ENCODE assay signal across 26 cellular contexts in genomic region chr4:154586296-154587033, GRCh38. TPM values are rescaled to one million over a fixed set of nuclear protein-coding genes. Genes with fewer than 3 reads are reported as not detected.
DNase-seq lines count a peak whose midpoint lies in the region; ATAC-seq and TF ChIP-seq lines count a peak whose summit lies in the region.
"Had no signal": no experiment of that assay in that cellular context is flagged by ENCODE, and none has a peak within 500 bp of the region (broad histone marks: within the 10 kb centered on the region; RNA-seq: fewer than 3 reads in every experiment).

No MANE protein-coding gene starts in this region.

- no peak overlapping the region for H3K4me3 ChIP-seq in SK-N-SH (ENCODE audit: low read depth in 2 of 2, low read length in 1 of 2)
- H3K4me3 ChIP-seq in WI38 (ENCODE audit: low read depth, low read length) = peak overlapping the region; percentile 13; the same call in 1 of the 2 replicates
- peak overlapping the region; percentile 43 to 67 (median 67) for H3K4me3 ChIP-seq in right lobe of liver
- H3K4me3 ChIP-seq: BLaER1, MG63, SJSA1 had no signal

- H3K4me3 Mint-ChIP-seq in HFFc6 (peak overlapping the region; percentile 39; the same call in 1 of the 2 replicates), Calu3 (ENCODE audit: low read depth, unreplicated experiment) (no peak overlapping the region)

- H3K36me3 ChIP-seq in SK-N-SH (replicated peaks in 1 of 2; ENCODE audit: control insufficient read depth in 1 of 2, insufficient read depth in 2 of 2, low read length in 1 of 2) (no peaks in the 10 kb centered on the region), right lobe of liver (peaks cover 0 to 56% (median 28%) of the 10 kb centered on the region in 4 donors)
- H3K36me3 ChIP-seq: BLaER1, MG63, SJSA1 had no signal

- H3K36me3 Mint-ChIP-seq in HFFc6 (ENCODE audit: low read depth) (no peaks in the 10 kb centered on the region), Calu3 (ENCODE audit: insufficient read depth, unreplicated experiment) (no peaks in the 10 kb centered on the region)
- H3K36me3 Mint-ChIP-seq: CD4-positive, CD25-positive, alpha-beta regulatory T cell had no signal

- H3F3A ChIP-seq in SK-N-SH (replicated peaks; ENCODE audit: insufficient read depth) = no peaks in the 10 kb centered on the region

- intact Hi-C loops in right lobe of liver (cut with DNase I) (no loop called here), Calu3 (cut with micrococcal nuclease; ENCODE audit: unreplicated experiment) (no loop called here)

- WGBS in SK-N-SH (ENCODE audit: low lambda C conversion rate) = 24% methylated on average over 13 of the region's 13 CpGs
- WGBS in right lobe of liver (ENCODE audit: insufficient coverage, low coverage, low lambda C conversion rate, missing lambda C conversion rate) = 36% methylated on average over 7 of the region's 13 CpGs

- no peak for TF ChIP-seq RAD21 in SK-N-SH (IDR thresholded peaks at IDR 0.05; ENCODE audit: low read length)

- no peaks in the 10 kb centered on the region; the same call in 1 of the 2 replicates for H3K27me3 Mint-ChIP-seq in HFFc6 (ENCODE audit: insufficient read depth)
- no peaks in the 10 kb centered on the region for H3K27me3 Mint-ChIP-seq in Calu3 (ENCODE audit: unreplicated experiment)

- H3K9me3 ChIP-seq in SK-N-SH (no peaks in the 10 kb centered on the region), right lobe of liver (no peaks in the 10 kb centered on the region)
- H3K9me3 ChIP-seq: BLaER1, MG63, SJSA1 had no signal

- no peak overlapping the region for H3K27ac ChIP-seq in SK-N-SH (ENCODE audit: low read depth in 2 of 2, low read length in 1 of 2)
- H3K27ac ChIP-seq in right lobe of liver = peak overlapping the region in 2 of 3 donors; percentile 88 to 90
- H3K27ac ChIP-seq: BLaER1, SJSA1 had no signal

- H3K79me2 ChIP-seq in SK-N-SH (ENCODE audit: insufficient read depth) = no peaks in the 10 kb centered on the region

- H3K4me1 Mint-ChIP-seq in HFFc6 (ENCODE audit: low read depth) = no peaks in the 10 kb centered on the region
- H3K4me1 Mint-ChIP-seq in Calu3 (ENCODE audit: low read depth, unreplicated experiment) = peaks cover 24% of the 10 kb centered on the region
- H3K4me1 Mint-ChIP-seq: CD4-positive, CD25-positive, alpha-beta regulatory T cell had no signal

- H2AFZ ChIP-seq in SK-N-SH (ENCODE audit: low read depth) = 0 out of 2 replicates have a peak overlapping the region, but pooled peaks have one; percentile 22

- peak; percentile 3 to 20 (median 8) for ATAC-seq in right lobe of liver
- no peak for ATAC-seq in HG03280 (IDR thresholded peaks at IDR 0.05; ENCODE audit: unreplicated experiment)

- TF ChIP-seq POLR2A in right lobe of liver (IDR thresholded peaks at IDR 0.05) = peak; percentile 16

- H4K20me1 ChIP-seq in SK-N-SH (ENCODE audit: insufficient read depth) = no peaks in the 10 kb centered on the region
- H4K20me1 ChIP-seq: BLaER1 had no signal

- H3K27me3 ChIP-seq in SK-N-SH (ENCODE audit: insufficient read depth) (peaks cover 17% of the 10 kb centered on the region), right lobe of liver (no peaks in the 10 kb centered on the region)
- H3K27me3 ChIP-seq: BLaER1, MG63 had no signal

- no peak for TF ChIP-seq EP300 in SK-N-SH (IDR thresholded peaks at IDR 0.05; ENCODE audit: borderline replicate concordance in 1 of 2, low read depth in 1 of 2, low read length in 1 of 2)

- POLR2A ChIA-PET in SK-N-SH (lab: Yijun Ruan, JAX) = no interaction called here

- H3K4me1 ChIP-seq in SK-N-SH (ENCODE audit: control insufficient read depth in 1 of 2, insufficient read depth in 2 of 2, low read depth in 1 of 2, low read length in 1 of 2) (no peaks in the 10 kb centered on the region), right lobe of liver (peaks cover 0 to 6% (median 0%) of the 10 kb centered on the region in 4 donors)
- H3K4me1 ChIP-seq: BLaER1, SJSA1 had no signal

- DNase-seq in HFFc6 = no peak
- no peak for DNase-seq in SK-N-SH
- DNase-seq in right lobe of liver = peak in 2 of 3 donors; percentile 37 to 68
- DNase-seq in Calu3 = no peak
- DNase-seq in NCI-H2107 (lab: John Stamatoyannopoulos, UW) = no peak
- DNase-seq: CD4-positive, CD25-positive, alpha-beta regulatory T cell; DMS53; H7; KBM-7; MG63; NCI-H1048; NCI-H1417; NCI-H1694; NCI-H446; NCI-H524 treated with DMSO at 0.1 percent for 48 hours; NCI-H774; NK-92 treated with Interleukin-12 subunit alpha and Interleukin-12 subunit beta, amount 100 ng/mL, for 24 hours; Right ventricle myocardium superior; RPMI8226; T-helper 1 cell had no signal

- H3K9me3 Mint-ChIP-seq in HFFc6 (no peaks in the 10 kb centered on the region), Calu3 (ENCODE audit: low read depth, unreplicated experiment) (no peaks in the 10 kb centered on the region)
- H3K9me3 Mint-ChIP-seq: CD4-positive, CD25-positive, alpha-beta regulatory T cell had no signal

- CTCF ChIA-PET in SK-N-SH (lab: Yijun Ruan, JAX) (interaction anchor here (1.1 to 1.2 kb wide), 3 partner anchors 27 to 34 kb away, joined by 4 to 8 read pairs (median 4); no protein-coding TSS in a partner anchor), Calu3 (lab: Charles Lee) (no interaction called here)

- H3K27ac Mint-ChIP-seq in HFFc6 (no peak overlapping the region), Calu3 (ENCODE audit: unreplicated experiment) (no peak overlapping the region)
- H3K27ac Mint-ChIP-seq: CD4-positive, CD25-positive, alpha-beta regulatory T cell had no signal

- H3K4me2 ChIP-seq in SK-N-SH = peak overlapping the region; percentile 52; the same call in 1 of the 2 replicates
- H3K4me2 ChIP-seq: BLaER1 had no signal

- H3K9me2 ChIP-seq in SK-N-SH = no peaks in the 10 kb centered on the region; the same call in 1 of the 2 replicates

- BruUV-seq in Calu3 (replicated peaks; lab: Mats Ljungman, UMichigan) = no TSS peak

- TF ChIP-seq CTCF in HFFc6 (IDR thresholded peaks at IDR 0.05) (no peak), SK-N-SH (IDR thresholded peaks at IDR 0.05) (no peak), WI38 (IDR thresholded peaks at IDR 0.05; ENCODE audit: low read depth, low read length) (no peak), right lobe of liver (IDR thresholded peaks at IDR 0.05) (no peak), Calu3 (IDR thresholded peaks at IDR 0.05; ENCODE audit: unreplicated experiment) (no peak)

- H3K9ac ChIP-seq in SK-N-SH = no peak overlapping the region
- H3K9ac ChIP-seq: BLaER1 had no signal

TF ChIP-seq in SK-N-SH, 30 proteins besides CTCF, POLR2A, EP300 and RAD21 (continues in another document):
- TF ChIP-seq FOSL2 (IDR thresholded peaks at IDR 0.05; ENCODE audit: borderline replicate concordance, low read depth) (no peak), GATA2 (CRISPR knock-in tag; IDR thresholded peaks at IDR 0.05) (no peak), TEAD4 (IDR thresholded peaks at IDR 0.05; ENCODE audit: borderline replicate concordance, insufficient read depth) (no peak), CHD2 (IDR thresholded peaks at IDR 0.05; ENCODE audit: low read length, partially characterized antibody) (no peak)

RNA-seq across cellular contexts. Expression of gene FGA, which starts 4.1 kb away (rescaled TPM):
- not detected for total RNA-seq in HFFc6 (2021; fragmentation: NEBNext Ultra II Directional; extraction: Animal tissue kit (Norgen Biotek cat#: 25700))
- not detected in 2 replicates for polyA plus RNA-seq in SK-N-SH (2012; rRNA removed)
- 0.03 TPM in 1 of 2 replicates, not detected in the other for polyA plus RNA-seq in SK-N-SH (2012; cell fraction: cytosol; rRNA removed)
- not detected in 2 replicates for polyA plus RNA-seq in SK-N-SH (2012; cell fraction: nucleus; rRNA removed)
- over 10,000 TPM in 5 of 6 experiments, 1,000 to 10,000 TPM in 1; 8,384 to 20,319 (median 15,496) TPM for total RNA-seq in right lobe of liver
- total RNA-seq in Calu3 (2022) = 0.34 TPM in 1 of 2 replicates, not detected in the other
- total RNA-seq: CD4-positive, CD25-positive, alpha-beta regulatory T cell; H7; HT1080; LHCN-M2; SJSA1 had no signal
- polyA plus RNA-seq: CD4-positive, CD25-positive, alpha-beta regulatory T cell had no signal

RNA-seq across cellular contexts. Expression of gene FGB, which starts 23.7 kb away (rescaled TPM):
- total RNA-seq in HFFc6 (2021; fragmentation: NEBNext Ultra II Directional; extraction: Animal tissue kit (Norgen Biotek cat#: 25700)) = not detected
- not detected in 2 replicates for polyA plus RNA-seq in SK-N-SH (2012; rRNA removed)
- polyA plus RNA-seq in SK-N-SH (2012; cell fraction: cytosol; rRNA removed) = not detected in 2 replicates
- polyA plus RNA-seq in SK-N-SH (2012; cell fraction: nucleus; rRNA removed) = not detected in 2 replicates
- over 10,000 TPM in 5 of 6 experiments, 1,000 to 10,000 TPM in 1; 6,080 to 16,362 (median 11,864) TPM for total RNA-seq in right lobe of liver
- total RNA-seq in Calu3 (2022) = 0.38 and 0.59 TPM in 2 replicates
- total RNA-seq: CD4-positive, CD25-positive, alpha-beta regulatory T cell; H7; HT1080; LHCN-M2; SJSA1 had no signal
- polyA plus RNA-seq: CD4-positive, CD25-positive, alpha-beta regulatory T cell had no signal

RNA-seq across cellular contexts. Expression of gene FGG, which starts 26.0 kb away (rescaled TPM):
- not detected for total RNA-seq in HFFc6 (2021; fragmentation: NEBNext Ultra II Directional; extraction: Animal tissue kit (Norgen Biotek cat#: 25700))
- polyA plus RNA-seq in SK-N-SH (2012; rRNA removed) = not detected in 2 replicates
- polyA plus RNA-seq in SK-N-SH (2012; cell fraction: cytosol; rRNA removed) = not detected in 2 replicates
- polyA plus RNA-seq in SK-N-SH (2012; cell fraction: nucleus; rRNA removed) = not detected in 2 replicates
- total RNA-seq in right lobe of liver (over 10,000 TPM in 4 of 6 experiments, 1,000 to 10,000 TPM in 2; 5,578 to 14,578 (median 13,052) TPM), Calu3 (2022) (0.24 TPM in 1 of 2 replicates, not detected in the other)
- total RNA-seq: CD4-positive, CD25-positive, alpha-beta regulatory T cell; H7; LHCN-M2; Right ventricle myocardium superior; SJSA1 had no signal
- polyA plus RNA-seq: CD4-positive, CD25-positive, alpha-beta regulatory T cell had no signal

RNA-seq across cellular contexts. Expression of gene PLRG1, which starts 36.3 kb away (rescaled TPM):
- 100 to 1,000 TPM in 1 of 6 experiments, 10 to 100 TPM in 5; 93.8 to 101 (median 95.3) TPM for total RNA-seq in HFFc6 (2021; fragmentation: NEBNext Ultra II Directional; extraction: Animal tissue kit (Norgen Biotek cat#: 25700))
- 64.8 and 84.6 TPM in 2 replicates for polyA plus RNA-seq in SK-N-SH (2012; rRNA removed)
- 64.8 and 70.2 TPM in 2 replicates for polyA plus RNA-seq in SK-N-SH (2012; cell fraction: cytosol; rRNA removed)
- polyA plus RNA-seq in SK-N-SH (2012; cell fraction: nucleus; rRNA removed) = 43.5 and 93.7 TPM in 2 replicates
- total RNA-seq in right lobe of liver (10 to 100 TPM; 33.1 to 55.8 (median 39.2) TPM), Calu3 (2022) (63.1 and 72.5 TPM in 2 replicates)

Comparison
In these comparisons a context has a peak if more than half of its experiments do, and no peak if none do; other contexts are left out.
1. DNase-seq: peak in right lobe of liver (2 of 3); none in HFFc6 (single experiment), SK-N-SH (single experiment), Calu3 (single experiment) and NCI-H2107 (single experiment).
2. H3K27ac ChIP-seq: peak in right lobe of liver (2 of 3); none in SK-N-SH (0 of 2).
3. H3K4me3 ChIP-seq: peak in WI38 (single experiment) and right lobe of liver (3 of 3); none in SK-N-SH (0 of 2).
4. RNA of gene FGA, which starts 4.1 kb away (total RNA-seq): 8,384 to 20,319 TPM in right lobe of liver; 0.34 TPM in Calu3 and not detected in HFFc6; every median in the first group is over 1,000 times any median in the second.
5. RNA of gene FGB, which starts 23.7 kb away (total RNA-seq): 6,080 to 16,362 TPM in right lobe of liver; 0.38 to 0.59 TPM in Calu3 and not detected in HFFc6; every median in the first group is over 1,000 times any median in the second.
6. RNA of gene FGG, which starts 26.0 kb away (total RNA-seq): 5,578 to 14,578 TPM in right lobe of liver; 0.24 TPM in Calu3 and not detected in HFFc6; every median in the first group is over 1,000 times any median in the second.